ENCODE assay signal across 8 cellular contexts in genomic region chr19:2032296-2032941, GRCh38. TPM values are rescaled to one million over a fixed set of nuclear protein-coding genes. Genes with fewer than 3 reads are reported as not detected.
DNase-seq lines count a peak whose midpoint lies in the region; ATAC-seq and TF ChIP-seq lines count a peak whose summit lies in the region.

No MANE protein-coding gene starts in this region.

- H3K27ac ChIP-seq in layer of hippocampus (ENCODE audit: low read depth, low read length): peak overlapping the region; percentile 100

- H3K4me3 Mint-ChIP-seq in stimulated activated memory B cell treated with anti-CD40 and anti-IgM and Interleukin-4, amounts not matched to agents 10 μg/mL and 1 μg/mL and 100 μg/mL, for 72 hours: peak overlapping the region; percentile 71

- peak overlapping the region; percentile 66 for H3K9ac ChIP-seq in Loucy (ENCODE audit: low read depth, low read length, poor library complexity, severe bottlenecking)

- H3K27ac Mint-ChIP-seq in stimulated activated memory B cell treated with anti-CD40 and anti-IgM and Interleukin-4, amounts not matched to agents 10 μg/mL and 1 μg/mL and 100 μg/mL, for 72 hours: peak overlapping the region; percentile 86

- no peaks in the 10 kb centered on the region for H3K36me3 Mint-ChIP-seq in stimulated activated memory B cell treated with anti-CD40 and anti-IgM and Interleukin-4, amounts not matched to agents 10 μg/mL and 1 μg/mL and 100 μg/mL, for 72 hours

- no peak for TF ChIP-seq CTCF in Loucy (conservative IDR thresholded peaks at IDR 0.05; ENCODE audit: low read length)

- peaks cover 17% of the 10 kb centered on the region for H3K4me1 ChIP-seq in Loucy (ENCODE audit: insufficient read depth, low read length, poor library complexity, severe bottlenecking)

- TF ChIP-seq POLR2A in GM18505 (IDR thresholded peaks at IDR 0.05; ENCODE audit: borderline replicate concordance, extremely low read depth, insufficient read depth, insufficient read length): no peak

- H4K20me1 ChIP-seq in Loucy (ENCODE audit: insufficient read depth, low read length, poor library complexity, severe bottlenecking): no peaks in the 10 kb centered on the region

- H3K9me3 Mint-ChIP-seq in stimulated activated memory B cell treated with anti-CD40 and anti-IgM and Interleukin-4, amounts not matched to agents 10 μg/mL and 1 μg/mL and 100 μg/mL, for 72 hours: peaks cover 6% of the 10 kb centered on the region

- no peaks in the 10 kb centered on the region for H3K79me2 ChIP-seq in Loucy (ENCODE audit: insufficient read depth, low read length)

- H3K4me1 Mint-ChIP-seq in stimulated activated memory B cell treated with anti-CD40 and anti-IgM and Interleukin-4, amounts not matched to agents 10 μg/mL and 1 μg/mL and 100 μg/mL, for 72 hours: peaks cover 33% of the 10 kb centered on the region

- H3K9me3 ChIP-seq in Loucy (ENCODE audit: insufficient read depth, low read depth, low read length): no peaks in the 10 kb centered on the region

- H3K9me2 ChIP-seq in Loucy (replicated peaks; ENCODE audit: low read depth, low read length): no peaks in the 10 kb centered on the region

- peak overlapping the region; percentile 57 for H2AFZ ChIP-seq in Loucy (ENCODE audit: low read length)

- H3K4me3 ChIP-seq in Loucy (ENCODE audit: low read length, poor library complexity, severe bottlenecking): peak overlapping the region; percentile 64

- H3K27me3 ChIP-seq in Loucy (ENCODE audit: insufficient read depth, low read length, poor library complexity, severe bottlenecking) (no peaks in the 10 kb centered on the region), layer of hippocampus (ENCODE audit: control insufficient read depth, insufficient read depth, low read length) (no peaks in the 10 kb centered on the region)

- no peaks in the 10 kb centered on the region for H3K27me3 Mint-ChIP-seq in stimulated activated memory B cell treated with anti-CD40 and anti-IgM and Interleukin-4, amounts not matched to agents 10 μg/mL and 1 μg/mL and 100 μg/mL, for 72 hours

- no peaks in the 10 kb centered on the region for H3K36me3 ChIP-seq in Loucy (ENCODE audit: insufficient read depth, low read length)

- peak overlapping the region; percentile 83 for H3K4me2 ChIP-seq in Loucy (ENCODE audit: low read depth, low read length, poor library complexity, severe bottlenecking)

- H3F3A ChIP-seq in Loucy (ENCODE audit: low read depth): peaks cover 3% of the 10 kb centered on the region; the same call in 1 of the 2 replicates

- ATAC-seq in SK-N-SH treated with all-trans-retinoic acid at 6 μM for 48 hours: peak; percentile 87
- peak; percentile 76 for ATAC-seq in stimulated activated memory B cell treated with anti-CD40 and anti-IgM and Interleukin-4, amounts not matched to agents 10 μg/mL and 1 μg/mL and 100 μg/mL, for 72 hours
- no peak for ATAC-seq in GM18505 (IDR thresholded peaks at IDR 0.05; ENCODE audit: unreplicated experiment)

- DNase-seq in DMS 273 treated with DMSO at 0.1 percent for 48 hours (lab: John Stamatoyannopoulos, UW): peak; percentile 89
- peak; percentile 92 for DNase-seq in cerebellum (ENCODE audit: low spot score)
- DNase-seq in cortex of kidney (lab: John Stamatoyannopoulos, UW): no peak

TF ChIP-seq in SK-N-SH treated with all-trans-retinoic acid at 6 μM for 48 hours, 23 proteins besides CTCF, POLR2A, EP300 and RAD21:
- no peak for TF ChIP-seq TOX (CRISPR knock-in tag; IDR thresholded peaks at IDR 0.05; ENCODE audit: borderline replicate concordance)
- TF ChIP-seq CSRNP3 (CRISPR knock-in tag; IDR thresholded peaks at IDR 0.05): no peak
- TF ChIP-seq OSR1 (CRISPR knock-in tag; IDR thresholded peaks at IDR 0.05): no peak
- TF ChIP-seq CSDC2 (CRISPR knock-in tag; IDR thresholded peaks at IDR 0.05): no peak
- TF ChIP-seq ISL1 (CRISPR knock-in tag; IDR thresholded peaks at IDR 0.05): no peak
- no peak for TF ChIP-seq ESRRG (CRISPR knock-in tag; IDR thresholded peaks at IDR 0.05)
- no peak for TF ChIP-seq ZC3H10 (CRISPR knock-in tag; IDR thresholded peaks at IDR 0.05)
- TF ChIP-seq SNAI2 (CRISPR knock-in tag; IDR thresholded peaks at IDR 0.05): no peak
- TF ChIP-seq TSHZ2 (CRISPR knock-in tag; IDR thresholded peaks at IDR 0.05): no peak
- TF ChIP-seq CREB5 (CRISPR knock-in tag; IDR thresholded peaks at IDR 0.05; ENCODE audit: low read depth): no peak
- TF ChIP-seq BACH2 (CRISPR knock-in tag; IDR thresholded peaks at IDR 0.05; ENCODE audit: borderline replicate concordance): no peak
- TF ChIP-seq TCF4 (CRISPR knock-in tag; IDR thresholded peaks at IDR 0.05; ENCODE audit: borderline replicate concordance): no peak
- TF ChIP-seq ZFP3 (CRISPR knock-in tag; IDR thresholded peaks at IDR 0.05): peak; percentile 26; the same call in 1 of the 2 replicates
- no peak for TF ChIP-seq ZNF70 (CRISPR knock-in tag; IDR thresholded peaks at IDR 0.05)
- peak; percentile 96; the same call in 1 of the 2 replicates for TF ChIP-seq PATZ1 (CRISPR knock-in tag; IDR thresholded peaks at IDR 0.05; ENCODE audit: borderline replicate concordance)

RNA-seq across cellular contexts. Expression of gene BTBD2, which starts 16.9 kb away (rescaled TPM):
- total RNA-seq in cerebellum: 48.9 TPM

RNA-seq across cellular contexts. Expression of gene MKNK2, which starts 18.6 kb away (rescaled TPM):
- total RNA-seq in cerebellum: 19.7 TPM
